23 cellular contexts compared by ENCODE assay signal in the genomic region with DNA sequence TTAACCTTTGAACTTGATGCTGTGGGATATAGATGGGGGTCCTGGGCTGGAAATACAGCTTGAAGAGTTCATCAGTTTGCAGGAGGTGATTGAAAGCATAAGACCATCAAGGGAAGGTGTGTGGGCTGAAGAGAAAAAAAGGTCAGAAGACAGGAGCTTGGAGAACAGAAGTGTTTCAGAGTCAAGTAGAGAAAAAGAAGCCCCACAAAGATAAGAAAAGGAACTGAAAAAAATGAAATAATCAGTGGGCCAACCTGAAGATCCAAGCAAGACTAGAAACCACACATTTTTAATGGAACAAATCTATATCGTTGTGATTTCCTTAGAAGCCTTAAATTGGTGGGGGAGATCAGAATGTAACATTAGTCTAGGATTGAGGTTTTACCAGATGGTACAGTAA. TPM values are rescaled to one million over a fixed set of nuclear protein-coding genes. Genes with fewer than 3 reads are reported as not detected.
DNase-seq lines count a peak whose midpoint lies in the region; ATAC-seq and TF ChIP-seq lines count a peak whose summit lies in the region.
"Had no signal": no experiment of that assay in that cellular context is flagged by ENCODE, and none has a peak within 500 bp of the region (broad histone marks: within the 10 kb centered on the region; RNA-seq: fewer than 3 reads in every experiment).

No MANE protein-coding gene starts in this region.

- POLR2A ChIA-PET in WTC11 (lab: Charles Lee): no interaction called here

- H3K4me1 Mint-ChIP-seq in activated naive CD8-positive, alpha-beta T cell treated with anti-CD3 and anti-CD28 coated beads, Interleukin-2, amount 50 U/mL, for 24 hours: peaks cover 39% of the 10 kb centered on the region
- H3K4me1 Mint-ChIP-seq in activated naive CD8-positive, alpha-beta T cell treated with anti-CD3 and anti-CD28 coated beads for 36 hours: peaks cover 35% of the 10 kb centered on the region
- H3K4me1 Mint-ChIP-seq in WTC11: peaks cover 4% of the 10 kb centered on the region
- peaks cover 4 to 10% of the 10 kb centered on the region in 2 donors for H3K4me1 Mint-ChIP-seq in natural killer cell treated with Interleukin-12 subunit alpha and Interleukin-12 subunit beta and Interleukin-15 and Interleukin-18, amount 100 ng/mL, for 72 hours (ENCODE audit: low read depth in 2 of 2)

- DNase-seq in activated naive CD8-positive, alpha-beta T cell treated with anti-CD3 and anti-CD28 coated beads, Interleukin-2, amount 50 U/mL, for 24 hours: no peak
- no peak for DNase-seq in activated naive CD8-positive, alpha-beta T cell treated with anti-CD3 and anti-CD28 coated beads for 36 hours
- DNase-seq in Jurkat, Clone E6-1 (ENCODE audit: low read depth, low spot score): peak; percentile 29
- DNase-seq in WTC11 (ENCODE audit: low spot score) (no peak), UCSD-AML1 (lab: John Stamatoyannopoulos, UW; ENCODE audit: unreplicated experiment) (no peak)
- DNase-seq in natural killer cell treated with Interleukin-12 subunit alpha and Interleukin-12 subunit beta and Interleukin-15 and Interleukin-18, amount 100 ng/mL, for 72 hours (ENCODE audit: low spot score): no peak
- DNase-seq: 8988T, C1 segment of cervical spinal cord, DMS53, EL, GF-D8, GM23248, H9, Kasumi-1, NCI-H1092, NCI-H1436, NCI-H187 treated with DMSO at 0.1 percent for 48 hours, NCI-H2227 treated with DMSO at 0.1 percent for 48 hours, NCI-H510A, NCI-H748 treated with DMSO at 0.1 percent for 48 hours had no signal

- ATAC-seq in activated naive CD8-positive, alpha-beta T cell treated with anti-CD3 and anti-CD28 coated beads, Interleukin-2, amount 50 U/mL, for 24 hours: peak; percentile 21
- ATAC-seq in GM21717 (IDR thresholded peaks at IDR 0.05; ENCODE audit: unreplicated experiment): peak; percentile 35
- ATAC-seq in HG03025 (IDR thresholded peaks at IDR 0.05; ENCODE audit: low FRiP score, unreplicated experiment): no peak
- no peak for ATAC-seq in WTC11
- no peak for ATAC-seq in natural killer cell treated with Interleukin-12 subunit alpha and Interleukin-12 subunit beta and Interleukin-15 and Interleukin-18, amount 100 ng/mL, for 72 hours
- ATAC-seq: SK-N-SH treated with all-trans-retinoic acid at 6 μM for 48 hours had no signal

- H3K36me3 Mint-ChIP-seq in activated naive CD8-positive, alpha-beta T cell treated with anti-CD3 and anti-CD28 coated beads, Interleukin-2, amount 50 U/mL, for 24 hours (ENCODE audit: low read depth): peaks cover 2% of the 10 kb centered on the region
- H3K36me3 Mint-ChIP-seq in activated naive CD8-positive, alpha-beta T cell treated with anti-CD3 and anti-CD28 coated beads for 36 hours: peaks cover 9% of the 10 kb centered on the region
- H3K36me3 Mint-ChIP-seq in WTC11: no peaks in the 10 kb centered on the region
- no peaks in the 10 kb centered on the region for H3K36me3 Mint-ChIP-seq in natural killer cell treated with Interleukin-12 subunit alpha and Interleukin-12 subunit beta and Interleukin-15 and Interleukin-18, amount 100 ng/mL, for 72 hours

- no peaks in the 10 kb centered on the region for H3K9me3 Mint-ChIP-seq in activated naive CD8-positive, alpha-beta T cell treated with anti-CD3 and anti-CD28 coated beads, Interleukin-2, amount 50 U/mL, for 24 hours
- no peaks in the 10 kb centered on the region for H3K9me3 Mint-ChIP-seq in activated naive CD8-positive, alpha-beta T cell treated with anti-CD3 and anti-CD28 coated beads for 36 hours
- no peaks in the 10 kb centered on the region for H3K9me3 Mint-ChIP-seq in WTC11
- H3K9me3 Mint-ChIP-seq in natural killer cell treated with Interleukin-12 subunit alpha and Interleukin-12 subunit beta and Interleukin-15 and Interleukin-18, amount 100 ng/mL, for 72 hours: no peaks in the 10 kb centered on the region
- H3K9me3 Mint-ChIP-seq: H9 had no signal

- no peak overlapping the region for H3K4me3 ChIP-seq in Jurkat, Clone E6-1 (ENCODE audit: low read length)
- H3K4me3 ChIP-seq: GM23248 had no signal

- H3K4me3 Mint-ChIP-seq in activated naive CD8-positive, alpha-beta T cell treated with anti-CD3 and anti-CD28 coated beads, Interleukin-2, amount 50 U/mL, for 24 hours: no peak overlapping the region
- no peak overlapping the region for H3K4me3 Mint-ChIP-seq in activated naive CD8-positive, alpha-beta T cell treated with anti-CD3 and anti-CD28 coated beads for 36 hours
- no peak overlapping the region for H3K4me3 Mint-ChIP-seq in WTC11
- no peak overlapping the region for H3K4me3 Mint-ChIP-seq in natural killer cell treated with Interleukin-12 subunit alpha and Interleukin-12 subunit beta and Interleukin-15 and Interleukin-18, amount 100 ng/mL, for 72 hours
- H3K4me3 Mint-ChIP-seq: H9 had no signal

- CTCF ChIA-PET in WTC11 (lab: Charles Lee): no interaction called here

- TF ChIP-seq CTCF in WTC11 (IDR thresholded peaks at IDR 0.05): no peak

- H3K27me3 Mint-ChIP-seq in activated naive CD8-positive, alpha-beta T cell treated with anti-CD3 and anti-CD28 coated beads, Interleukin-2, amount 50 U/mL, for 24 hours: no peaks in the 10 kb centered on the region
- H3K27me3 Mint-ChIP-seq in activated naive CD8-positive, alpha-beta T cell treated with anti-CD3 and anti-CD28 coated beads for 36 hours: no peaks in the 10 kb centered on the region
- no peaks in the 10 kb centered on the region for H3K27me3 Mint-ChIP-seq in WTC11 (ENCODE audit: low read depth)
- no peaks in the 10 kb centered on the region for H3K27me3 Mint-ChIP-seq in natural killer cell treated with Interleukin-12 subunit alpha and Interleukin-12 subunit beta and Interleukin-15 and Interleukin-18, amount 100 ng/mL, for 72 hours

- H3K27ac Mint-ChIP-seq in activated naive CD8-positive, alpha-beta T cell treated with anti-CD3 and anti-CD28 coated beads, Interleukin-2, amount 50 U/mL, for 24 hours: no peak overlapping the region
- H3K27ac Mint-ChIP-seq in activated naive CD8-positive, alpha-beta T cell treated with anti-CD3 and anti-CD28 coated beads for 36 hours: no peak overlapping the region
- H3K27ac Mint-ChIP-seq in WTC11: no peak overlapping the region
- H3K27ac Mint-ChIP-seq in natural killer cell treated with Interleukin-12 subunit alpha and Interleukin-12 subunit beta and Interleukin-15 and Interleukin-18, amount 100 ng/mL, for 72 hours: no peak overlapping the region
- H3K27ac Mint-ChIP-seq: H9 had no signal

TF ChIP-seq in WTC11, 78 proteins besides CTCF, POLR2A, EP300 and RAD21 (continues in another document):
- TF ChIP-seq, protein P1, sequence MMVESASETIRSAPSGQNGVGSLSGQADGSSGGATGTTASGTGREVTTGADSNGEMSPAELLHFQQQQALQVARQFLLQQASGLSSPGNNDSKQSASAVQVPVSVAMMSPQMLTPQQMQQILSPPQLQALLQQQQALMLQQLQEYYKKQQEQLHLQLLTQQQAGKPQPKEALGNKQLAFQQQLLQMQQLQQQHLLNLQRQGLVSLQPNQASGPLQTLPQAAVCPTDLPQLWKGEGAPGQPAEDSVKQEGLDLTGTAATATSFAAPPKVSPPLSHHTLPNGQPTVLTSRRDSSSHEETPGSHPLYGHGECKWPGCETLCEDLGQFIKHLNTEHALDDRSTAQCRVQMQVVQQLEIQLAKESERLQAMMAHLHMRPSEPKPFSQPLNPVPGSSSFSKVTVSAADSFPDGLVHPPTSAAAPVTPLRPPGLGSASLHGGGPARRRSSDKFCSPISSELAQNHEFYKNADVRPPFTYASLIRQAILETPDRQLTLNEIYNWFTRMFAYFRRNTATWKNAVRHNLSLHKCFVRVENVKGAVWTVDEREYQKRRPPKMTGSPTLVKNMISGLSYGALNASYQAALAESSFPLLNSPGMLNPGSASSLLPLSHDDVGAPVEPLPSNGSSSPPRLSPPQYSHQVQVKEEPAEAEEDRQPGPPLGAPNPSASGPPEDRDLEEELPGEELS (CRISPR knock-in tag; IDR thresholded peaks at IDR 0.05): no peak
- TF ChIP-seq, protein P2, sequence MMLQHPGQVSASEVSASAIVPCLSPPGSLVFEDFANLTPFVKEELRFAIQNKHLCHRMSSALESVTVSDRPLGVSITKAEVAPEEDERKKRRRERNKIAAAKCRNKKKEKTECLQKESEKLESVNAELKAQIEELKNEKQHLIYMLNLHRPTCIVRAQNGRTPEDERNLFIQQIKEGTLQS (CRISPR knock-in tag; conservative IDR thresholded peaks at IDR 0.05): no peak
- no peak for TF ChIP-seq TCF7 (CRISPR knock-in tag; IDR thresholded peaks at IDR 0.05; ENCODE audit: low read depth)
- TF ChIP-seq ZNF232 (CRISPR knock-in tag; IDR thresholded peaks at IDR 0.05): no peak
- TF ChIP-seq TEAD1 (CRISPR knock-in tag; IDR thresholded peaks at IDR 0.05): no peak
- TF ChIP-seq, protein P3, sequence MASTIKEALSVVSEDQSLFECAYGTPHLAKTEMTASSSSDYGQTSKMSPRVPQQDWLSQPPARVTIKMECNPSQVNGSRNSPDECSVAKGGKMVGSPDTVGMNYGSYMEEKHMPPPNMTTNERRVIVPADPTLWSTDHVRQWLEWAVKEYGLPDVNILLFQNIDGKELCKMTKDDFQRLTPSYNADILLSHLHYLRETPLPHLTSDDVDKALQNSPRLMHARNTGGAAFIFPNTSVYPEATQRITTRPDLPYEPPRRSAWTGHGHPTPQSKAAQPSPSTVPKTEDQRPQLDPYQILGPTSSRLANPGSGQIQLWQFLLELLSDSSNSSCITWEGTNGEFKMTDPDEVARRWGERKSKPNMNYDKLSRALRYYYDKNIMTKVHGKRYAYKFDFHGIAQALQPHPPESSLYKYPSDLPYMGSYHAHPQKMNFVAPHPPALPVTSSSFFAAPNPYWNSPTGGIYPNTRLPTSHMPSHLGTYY (CRISPR knock-in tag; IDR thresholded peaks at IDR 0.05): no peak
- TF ChIP-seq, protein P4, sequence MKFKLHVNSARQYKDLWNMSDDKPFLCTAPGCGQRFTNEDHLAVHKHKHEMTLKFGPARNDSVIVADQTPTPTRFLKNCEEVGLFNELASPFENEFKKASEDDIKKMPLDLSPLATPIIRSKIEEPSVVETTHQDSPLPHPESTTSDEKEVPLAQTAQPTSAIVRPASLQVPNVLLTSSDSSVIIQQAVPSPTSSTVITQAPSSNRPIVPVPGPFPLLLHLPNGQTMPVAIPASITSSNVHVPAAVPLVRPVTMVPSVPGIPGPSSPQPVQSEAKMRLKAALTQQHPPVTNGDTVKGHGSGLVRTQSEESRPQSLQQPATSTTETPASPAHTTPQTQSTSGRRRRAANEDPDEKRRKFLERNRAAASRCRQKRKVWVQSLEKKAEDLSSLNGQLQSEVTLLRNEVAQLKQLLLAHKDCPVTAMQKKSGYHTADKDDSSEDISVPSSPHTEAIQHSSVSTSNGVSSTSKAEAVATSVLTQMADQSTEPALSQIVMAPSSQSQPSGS (CRISPR knock-in tag; IDR thresholded peaks at IDR 0.05; ENCODE audit: borderline replicate concordance, low read depth): no peak
- no peak for TF ChIP-seq CREM (CRISPR knock-in tag; IDR thresholded peaks at IDR 0.05)
- no peak for TF ChIP-seq RORB (CRISPR knock-in tag; IDR thresholded peaks at IDR 0.05)
- no peak for TF ChIP-seq ZNF121 (CRISPR knock-in tag; IDR thresholded peaks at IDR 0.05)

RNA-seq across cellular contexts. Expression of a gene that starts 22.5 kb away (rescaled TPM):
- total RNA-seq in activated naive CD8-positive, alpha-beta T cell treated with anti-CD3 and anti-CD28 coated beads for 36 hours: 10 to 100 TPM; 23.5 to 27.8 TPM
- 31.7 TPM for polyA plus RNA-seq in Jurkat, Clone E6-1 (2012; ENCODE audit: insufficient read depth, insufficient read length)
- total RNA-seq in WTC11 (2021): 0.18 to 0.39 TPM (median 0.34 TPM) in 3 replicates
- 10 to 100 TPM; 20.0 to 42.8 TPM for total RNA-seq in natural killer cell treated with Interleukin-12 subunit alpha and Interleukin-12 subunit beta and Interleukin-15 and Interleukin-18, amount 100 ng/mL, for 72 hours

Comparison
In these comparisons a context has a peak if more than half of its experiments do, and no peak if none do; other contexts are left out.
1. ATAC-seq: peak in activated naive CD8-positive, alpha-beta T cell treated with anti-CD3 and anti-CD28 coated beads, Interleukin-2, amount 50 U/mL, for 24 hours (single experiment) and GM21717 (single experiment); none in HG03025 (single experiment), WTC11 (single experiment) and natural killer cell treated with Interleukin-12 subunit alpha and Interleukin-12 subunit beta and Interleukin-15 and Interleukin-18, amount 100 ng/mL, for 72 hours (0 of 2).
2. RNA of a gene that starts 22.5 kb away (total RNA-seq): 20.0 to 42.8 TPM in natural killer cell treated with Interleukin-12 subunit alpha and Interleukin-12 subunit beta and Interleukin-15 and Interleukin-18, amount 100 ng/mL, for 72 hours and 23.5 to 27.8 TPM in activated naive CD8-positive, alpha-beta T cell treated with anti-CD3 and anti-CD28 coated beads for 36 hours; 0.18 to 0.39 TPM in WTC11; every median in the first group is over 10 times any median in the second.